ENCODE assay signal across 2 cellular contexts in the genomic region with DNA sequence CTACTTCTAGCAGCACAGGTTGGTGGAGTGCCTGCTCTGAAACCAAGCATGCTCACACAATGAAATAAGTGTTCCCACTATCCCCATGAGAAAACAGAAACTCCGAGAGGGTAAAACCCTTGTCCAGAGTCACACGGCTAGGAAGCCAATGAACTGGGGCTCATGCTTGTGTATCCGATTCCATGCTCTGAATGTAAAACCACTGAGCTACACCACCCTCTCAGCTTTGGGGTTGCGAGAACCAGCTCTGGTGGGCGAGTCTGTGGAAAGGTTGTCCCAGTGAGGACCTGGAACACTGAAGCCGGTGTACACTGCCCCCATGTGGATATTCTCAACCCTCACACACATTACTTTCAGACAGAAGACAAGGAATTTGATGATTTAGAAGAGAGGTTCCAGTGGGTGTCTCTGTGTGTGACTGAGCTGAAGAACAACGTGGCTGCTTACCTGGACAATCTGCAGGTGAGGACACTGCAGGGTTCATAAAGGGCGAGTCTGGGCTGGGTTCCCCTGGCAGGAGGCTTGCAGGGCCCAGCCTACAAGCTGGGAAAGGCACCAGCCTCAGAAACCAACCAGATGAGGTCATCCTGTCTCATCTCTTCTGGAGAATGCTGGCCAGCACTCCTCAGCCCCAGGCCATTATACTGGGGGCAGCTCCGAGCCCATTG.
TF ChIP-seq lines count a peak whose summit lies in the region.

No MANE protein-coding gene starts in this region.

TF ChIP-seq in Ishikawa, 13 proteins besides CTCF, POLR2A, EP300 and RAD21 (continued from another document):
- no peak for TF ChIP-seq TAF1 (IDR thresholded peaks at IDR 0.05; ENCODE audit: low read depth)
- no peak for TF ChIP-seq FOXM1 (IDR thresholded peaks at IDR 0.05; ENCODE audit: borderline replicate concordance, low read depth)
- TF ChIP-seq, protein P1, sequence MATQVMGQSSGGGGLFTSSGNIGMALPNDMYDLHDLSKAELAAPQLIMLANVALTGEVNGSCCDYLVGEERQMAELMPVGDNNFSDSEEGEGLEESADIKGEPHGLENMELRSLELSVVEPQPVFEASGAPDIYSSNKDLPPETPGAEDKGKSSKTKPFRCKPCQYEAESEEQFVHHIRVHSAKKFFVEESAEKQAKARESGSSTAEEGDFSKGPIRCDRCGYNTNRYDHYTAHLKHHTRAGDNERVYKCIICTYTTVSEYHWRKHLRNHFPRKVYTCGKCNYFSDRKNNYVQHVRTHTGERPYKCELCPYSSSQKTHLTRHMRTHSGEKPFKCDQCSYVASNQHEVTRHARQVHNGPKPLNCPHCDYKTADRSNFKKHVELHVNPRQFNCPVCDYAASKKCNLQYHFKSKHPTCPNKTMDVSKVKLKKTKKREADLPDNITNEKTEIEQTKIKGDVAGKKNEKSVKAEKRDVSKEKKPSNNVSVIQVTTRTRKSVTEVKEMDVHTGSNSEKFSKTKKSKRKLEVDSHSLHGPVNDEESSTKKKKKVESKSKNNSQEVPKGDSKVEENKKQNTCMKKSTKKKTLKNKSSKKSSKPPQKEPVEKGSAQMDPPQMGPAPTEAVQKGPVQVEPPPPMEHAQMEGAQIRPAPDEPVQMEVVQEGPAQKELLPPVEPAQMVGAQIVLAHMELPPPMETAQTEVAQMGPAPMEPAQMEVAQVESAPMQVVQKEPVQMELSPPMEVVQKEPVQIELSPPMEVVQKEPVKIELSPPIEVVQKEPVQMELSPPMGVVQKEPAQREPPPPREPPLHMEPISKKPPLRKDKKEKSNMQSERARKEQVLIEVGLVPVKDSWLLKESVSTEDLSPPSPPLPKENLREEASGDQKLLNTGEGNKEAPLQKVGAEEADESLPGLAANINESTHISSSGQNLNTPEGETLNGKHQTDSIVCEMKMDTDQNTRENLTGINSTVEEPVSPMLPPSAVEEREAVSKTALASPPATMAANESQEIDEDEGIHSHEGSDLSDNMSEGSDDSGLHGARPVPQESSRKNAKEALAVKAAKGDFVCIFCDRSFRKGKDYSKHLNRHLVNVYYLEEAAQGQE (IDR thresholded peaks at IDR 0.05; ENCODE audit: low read depth): no peak
- no peak for TF ChIP-seq CREB1 (IDR thresholded peaks at IDR 0.05; ENCODE audit: low read depth)
- TF ChIP-seq NFIC (IDR thresholded peaks at IDR 0.05): no peak
- TF ChIP-seq ZBTB7A (IDR thresholded peaks at IDR 0.05; ENCODE audit: low read depth): no peak
- TF ChIP-seq MAX (IDR thresholded peaks at IDR 0.05): no peak
- TF ChIP-seq USF1 (IDR thresholded peaks at IDR 0.05): no peak
- TF ChIP-seq YY1 (IDR thresholded peaks at IDR 0.05; ENCODE audit: low read depth): no peak
TF ChIP-seq in Ishikawa: peak in this region for 0.

TF ChIP-seq in H1, 55 proteins besides CTCF, POLR2A, EP300 and RAD21 (continued from another document):
- TF ChIP-seq POU5F1 (IDR thresholded peaks at IDR 0.05; ENCODE audit: low read depth, low read length): no peak
- no peak for TF ChIP-seq RXRA (IDR thresholded peaks at IDR 0.05; ENCODE audit: insufficient read depth, low read depth, low read length)
- TF ChIP-seq HDAC2 (IDR thresholded peaks at IDR 0.05; ENCODE audit: borderline replicate concordance in 1 of 2, low read depth in 2 of 2, low read length in 2 of 2): 0 out of 4 replicates have a peak, but pooled peaks of 1 of the 2 experiments have one; percentile 19
- TF ChIP-seq ZNF274 (IDR thresholded peaks at IDR 0.05; ENCODE audit: borderline replicate concordance, extremely low read depth, low read length): no peak
- 0 out of 2 replicates have a peak, but pooled peaks have one; percentile 36 for TF ChIP-seq ATF2 (IDR thresholded peaks at IDR 0.05; ENCODE audit: low read length)
